ENCODE assay signal across 18 cellular contexts in genomic region chr13:29721766-29722165, GRCh38.
"Had no signal": no experiment of that assay in that cellular context is flagged by ENCODE, and none has a peak within 500 bp of the region (broad histone marks: within the 10 kb centered on the region; RNA-seq: fewer than 3 reads in every experiment).

No MANE protein-coding gene starts in this region.

- H3K4me1 ChIP-seq: adrenal gland, foreskin keratinocyte, pancreas, transverse colon had no signal

- H3K36me3 ChIP-seq: adrenal gland, pancreas, transverse colon had no signal

- H3K27me3 ChIP-seq: adrenal gland, pancreas, transverse colon had no signal

- H3K4me3 ChIP-seq: adrenal gland, pancreas, transverse colon had no signal

- ATAC-seq: activated CD4-positive, alpha-beta T cell treated with anti-CD3 and anti-CD28 coated beads for 36 hours; activated naive CD4-positive, alpha-beta T cell treated with anti-CD3 and anti-CD28 coated beads, Interleukin-2, amount 50 U/mL, for 72 hours; effector memory CD8-positive, alpha-beta T cell; foreskin keratinocyte; left ventricle myocardium superior; SK-N-SH treated with all-trans-retinoic acid at 6 μM for 48 hours had no signal

- H3K27ac ChIP-seq: adrenal gland, foreskin keratinocyte, pancreas, transverse colon had no signal

- H3K9me3 ChIP-seq: adrenal gland, pancreas, transverse colon had no signal

- DNase-seq: activated CD4-positive, alpha-beta memory T cell treated with anti-CD3 and anti-CD28 coated beads for 36 hours; activated CD4-positive, alpha-beta T cell treated with anti-CD3 and anti-CD28 coated beads for 36 hours; activated gamma-delta T cell treated with Interleukin-2 at 50 U/mL for 16 hours; activated T-cell treated with anti-CD3 and anti-CD28 coated beads for 4 hours; adrenal gland; dermis blood vessel endothelial cell; effector memory CD8-positive, alpha-beta T cell; foreskin keratinocyte; glutamatergic neuron; hippocampal formation; left ventricle myocardium superior; pancreas; stimulated activated CD4-positive, alpha-beta T cell treated with anti-CD3 and anti-CD28 coated beads, Interleukin-2, amount 100 ng/mL, for 24 hours; T-cell; transverse colon had no signal

- FAIRE-seq: islet of Langerhans, pancreas had no signal
